ENCODE assay signal across 8 cellular contexts in the genomic region with DNA sequence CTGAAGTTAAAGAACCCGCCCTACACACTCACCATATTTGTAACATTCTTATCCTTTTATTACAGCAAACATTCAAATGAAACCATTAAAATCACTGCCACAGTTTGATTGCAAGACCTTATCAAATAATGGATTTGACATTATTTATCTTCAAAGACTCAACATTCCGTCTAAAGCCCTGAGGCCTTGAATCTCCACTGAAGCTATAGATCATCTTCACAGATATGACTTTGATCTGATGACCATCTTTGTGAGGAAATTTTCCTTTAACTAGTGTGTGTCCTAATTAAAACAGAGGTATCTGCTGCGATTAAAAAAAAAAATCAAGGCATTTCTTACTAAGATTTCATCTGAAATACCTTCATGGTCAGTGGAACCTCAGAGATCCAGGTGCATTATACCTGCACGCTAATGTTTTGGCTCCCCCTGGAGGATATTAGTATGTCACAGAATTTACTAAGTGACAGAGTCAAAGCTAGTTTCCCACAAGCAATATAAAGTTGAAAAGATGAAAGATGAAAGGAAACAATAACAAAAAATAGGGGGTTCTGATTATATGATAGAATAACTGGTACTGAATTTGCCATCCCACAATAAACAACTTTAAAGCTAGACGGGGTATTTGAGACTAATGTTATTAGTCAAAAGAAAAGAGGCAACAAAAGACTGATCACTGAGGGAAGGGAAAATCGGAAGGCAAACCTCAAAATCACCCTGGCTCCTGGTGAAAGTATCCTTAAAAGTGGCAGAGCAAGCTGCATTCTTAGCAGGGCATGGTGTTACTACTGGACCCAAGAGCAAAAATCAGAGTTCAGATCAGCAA.
DNase-seq lines count a peak whose midpoint lies in the region; ATAC-seq, FAIRE-seq and TF ChIP-seq lines count a peak whose summit lies in the region.

No MANE protein-coding gene starts in this region.

- peak; percentile 86 for FAIRE-seq in D721Med (lab: Jason Lieb, UNC)

- no peaks in the 10 kb centered on the region for H3K9me3 ChIP-seq in WERI-Rb-1 (ENCODE audit: severe bottlenecking)
- H3K9me3 ChIP-seq in lower lobe of right lung: no peaks in the 10 kb centered on the region
- H3K9me3 ChIP-seq in T-helper 17 cell (ENCODE audit: control insufficient read depth, low read length, poor library complexity, severe bottlenecking): no peaks in the 10 kb centered on the region

- H3K36me3 ChIP-seq in WERI-Rb-1 (no peaks in the 10 kb centered on the region), lower lobe of right lung (no peaks in the 10 kb centered on the region)

- intact Hi-C loops in lower lobe of right lung (cut with DNase I): no loop called here

- H3K27ac Mint-ChIP-seq in T-helper 17 cell: no peak overlapping the region

- no peak for ATAC-seq in lower lobe of right lung
- no peak for ATAC-seq in GM19035 (IDR thresholded peaks at IDR 0.05; ENCODE audit: unreplicated experiment)
- ATAC-seq in HG03175 (IDR thresholded peaks at IDR 0.05; ENCODE audit: unreplicated experiment): no peak
- no peak for ATAC-seq in T-helper 17 cell

- H3K4me1 ChIP-seq in lower lobe of right lung: no peaks in the 10 kb centered on the region

- peak; percentile 61 for TF ChIP-seq CTCF in D721Med (IDR thresholded peaks at IDR 0.05; ENCODE audit: insufficient read depth, missing control alignments)
- TF ChIP-seq CTCF in WERI-Rb-1 (IDR thresholded peaks at IDR 0.05; ENCODE audit: low read depth, low read length): peak; percentile 31; the same call in 1 of the 2 replicates
- peak; percentile 46 for TF ChIP-seq CTCF in lower lobe of right lung (IDR thresholded peaks at IDR 0.05)

- DNase-seq in D721Med (ENCODE audit: insufficient read length, low spot score): no peak
- DNase-seq in HuH-7 (ENCODE audit: low spot score): peak; percentile 9
- no peak for DNase-seq in WERI-Rb-1
- DNase-seq in lower lobe of right lung: no peak
- no peak for DNase-seq in Kasumi-1 (lab: John Stamatoyannopoulos, UW)
- DNase-seq in T-helper 17 cell: no peak

- H3K4me1 Mint-ChIP-seq in T-helper 17 cell: no peaks in the 10 kb centered on the region

- H3K4me3 ChIP-seq in WERI-Rb-1 (ENCODE audit: low read depth, low read length): no peak overlapping the region
- no peak overlapping the region for H3K4me3 ChIP-seq in lower lobe of right lung

- peaks cover 67% of the 10 kb centered on the region for H3K27me3 ChIP-seq in WERI-Rb-1 (ENCODE audit: insufficient read depth, low read depth, severe bottlenecking)
- H3K27me3 ChIP-seq in lower lobe of right lung (ENCODE audit: low read depth): no peaks in the 10 kb centered on the region

- no peaks in the 10 kb centered on the region for H3K27me3 Mint-ChIP-seq in T-helper 17 cell

- H3K4me3 Mint-ChIP-seq in T-helper 17 cell: no peak overlapping the region

- H3K27ac ChIP-seq in WERI-Rb-1: no peak overlapping the region
- no peak overlapping the region for H3K27ac ChIP-seq in lower lobe of right lung

- H3K36me3 Mint-ChIP-seq in T-helper 17 cell (ENCODE audit: low read depth): no peaks in the 10 kb centered on the region
